In the genomic region with DNA sequence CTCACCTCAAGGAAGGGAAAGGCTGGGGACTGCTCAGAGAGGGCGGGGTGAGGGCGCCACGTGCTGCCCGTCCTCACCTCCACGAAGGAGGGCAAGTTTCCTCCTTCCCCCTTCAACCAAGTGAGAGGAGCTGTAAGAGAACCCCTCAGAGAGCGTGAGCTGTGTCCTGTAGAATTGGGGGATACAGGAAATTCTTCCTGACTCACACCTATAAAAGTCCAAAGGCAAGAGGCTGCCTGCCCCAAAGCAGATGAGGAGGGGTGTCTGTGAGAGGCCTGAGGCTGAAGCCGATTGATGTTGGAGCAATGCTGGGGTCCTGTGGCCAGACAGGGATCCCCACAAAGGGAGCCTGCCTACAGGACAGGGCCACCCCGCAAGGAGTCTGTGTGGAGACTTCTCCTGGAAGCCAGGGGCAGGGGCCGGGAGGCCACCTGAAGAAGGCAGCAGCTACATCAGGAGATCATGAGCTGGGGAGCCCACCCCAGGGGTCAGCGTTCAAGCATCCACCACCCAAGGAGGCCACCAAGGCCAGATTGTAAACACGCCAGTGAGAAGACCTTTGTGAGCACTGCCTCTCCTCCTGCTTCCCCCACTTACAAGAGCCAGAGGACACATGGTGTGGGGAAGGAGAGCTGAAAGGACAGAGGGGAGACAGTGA, we compare ENCODE assay signal across 18 cellular contexts. TPM values are rescaled to one million over a fixed set of nuclear protein-coding genes. Genes with fewer than 3 reads are reported as not detected.
DNase-seq lines count a peak whose midpoint lies in the region; ATAC-seq and TF ChIP-seq lines count a peak whose summit lies in the region.
"Had no signal": no experiment of that assay in that cellular context is flagged by ENCODE, and none has a peak within 500 bp of the region (broad histone marks: within the 10 kb centered on the region; RNA-seq: fewer than 3 reads in every experiment).

No MANE protein-coding gene starts in this region.

- H3K36me3 ChIP-seq in adipocyte (ENCODE audit: control insufficient read depth, insufficient read depth, low read length, severe bottlenecking) = no peaks in the 10 kb centered on the region
- no peaks in the 10 kb centered on the region for H3K36me3 ChIP-seq in muscle layer of duodenum (ENCODE audit: control insufficient read depth in 1 of 2, insufficient read depth in 2 of 2, low read length in 2 of 2)
- no peaks in the 10 kb centered on the region for H3K36me3 ChIP-seq in suprapubic skin
- H3K36me3 ChIP-seq in Caco-2 (ENCODE audit: control insufficient read depth, insufficient read depth, low read length) = no peaks in the 10 kb centered on the region

- H3K4me3 ChIP-seq in adipocyte (ENCODE audit: low read length) = no peak overlapping the region
- H3K4me3 ChIP-seq in muscle layer of duodenum (ENCODE audit: low read depth in 1 of 2, low read length in 2 of 2) = no peak overlapping the region
- no peak overlapping the region for H3K4me3 ChIP-seq in suprapubic skin
- H3K4me3 ChIP-seq in Caco-2 (ENCODE audit: low read depth, low read length) = no peak overlapping the region
- H3K4me3 ChIP-seq: GM23338 had no signal

- intact Hi-C loops in Caco-2 (cut with micrococcal nuclease; ENCODE audit: unreplicated experiment) = no loop called here

- BruUV-seq in Caco-2 (replicated peaks; lab: Mats Ljungman, UMichigan) = no TSS peak

- TF ChIP-seq EP300 in suprapubic skin (IDR thresholded peaks at IDR 0.05) = no peak

- peaks cover 33% of the 10 kb centered on the region for H3K4me1 ChIP-seq in adipocyte (ENCODE audit: control insufficient read depth, insufficient read depth, low read length)
- peaks cover 13 to 17% of the 10 kb centered on the region in 2 donors for H3K4me1 ChIP-seq in muscle layer of duodenum (ENCODE audit: control insufficient read depth in 1 of 2, insufficient read depth in 2 of 2, low read length in 2 of 2)
- H3K4me1 ChIP-seq in suprapubic skin = peaks cover 28% of the 10 kb centered on the region
- H3K4me1 ChIP-seq in Caco-2 = peaks cover 36% of the 10 kb centered on the region

- 84% methylated on average over 11 of the region's 11 CpGs for WGBS in suprapubic skin

- no peaks in the 10 kb centered on the region for H3K27me3 Mint-ChIP-seq in Caco-2 (ENCODE audit: insufficient read depth, unreplicated experiment)

- peak overlapping the region; percentile 79 for H3K9ac ChIP-seq in adipocyte (ENCODE audit: low read length)

- H3K27me3 ChIP-seq in adipocyte (replicated peaks; ENCODE audit: control insufficient read depth, insufficient read depth, low read length) (no peaks in the 10 kb centered on the region), muscle layer of duodenum (ENCODE audit: low read depth, low read length) (no peaks in the 10 kb centered on the region), suprapubic skin (no peaks in the 10 kb centered on the region), Caco-2 (replicated peaks; ENCODE audit: control insufficient read depth, insufficient read depth, low read length) (no peaks in the 10 kb centered on the region)

- H3K4me3 Mint-ChIP-seq in Caco-2 (ENCODE audit: unreplicated experiment) = no peak overlapping the region
- H3K4me3 Mint-ChIP-seq: GM23338 had no signal

- POLR2A ChIA-PET in Caco-2 (lab: Charles Lee) = interaction anchor here (1.3 kb wide), 1 partner anchor 119 kb away, joined by 4 read pairs; the partner anchor contains the start of gene S100A13

- CTCF ChIA-PET in Caco-2 (lab: Charles Lee) = interaction anchor here (0.7 to 1.3 kb wide), 3 partner anchors 12 to 126 kb away, joined by 3 to 4 read pairs (median 3); partner anchors contain the start of gene CHTOP

- H3K27ac ChIP-seq in muscle layer of duodenum (ENCODE audit: low read length) (peak overlapping the region; percentile 63), suprapubic skin (peak overlapping the region; percentile 71)
- H3K27ac ChIP-seq: C4-2B had no signal

- peaks cover 38% of the 10 kb centered on the region for H3K4me1 Mint-ChIP-seq in Caco-2 (ENCODE audit: low read depth, unreplicated experiment)

- TF ChIP-seq CTCF in suprapubic skin (IDR thresholded peaks at IDR 0.05) (no peak), Caco-2 (IDR thresholded peaks at IDR 0.05; ENCODE audit: insufficient read depth in 1 of 2, low read depth in 1 of 2, low read length in 1 of 2, severe bottlenecking in 1 of 2, unreplicated experiment in 1 of 2) (no peak)

- no peak for TF ChIP-seq POLR2A in suprapubic skin (IDR thresholded peaks at IDR 0.05)

- no peak overlapping the region for H3K27ac Mint-ChIP-seq in Caco-2 (ENCODE audit: unreplicated experiment)
- H3K27ac Mint-ChIP-seq: activated T-helper 2 cell treated with anti-CD3 and anti-CD28 coated beads, Interferon-gamma antibody, Interleukin-2, Interleukin-4, amounts not matched to agents 10 μg/mL and 5 μg/mL and 100 μg/mL, durations not matched to agents 14 hours and 24 hours and 36 hours; GM23338; progenitor cell of endocrine pancreas had no signal

- DNase-seq in HCEC 1CT = peak; percentile 19
- no peak for DNase-seq in adipocyte (ENCODE audit: low read depth)
- peak in 1 of 2 donors; percentile 58 for DNase-seq in suprapubic skin (ENCODE audit: low spot score in 2 of 2)
- DNase-seq in DMS114 treated with DMSO at 0.1 percent for 48 hours (lab: John Stamatoyannopoulos, UW; ENCODE audit: unreplicated experiment) = no peak
- no peak for DNase-seq in Caco-2
- DNase-seq: amygdala, DND-41, midbrain, NCI-H2107, substantia nigra had no signal

- H3K36me3 Mint-ChIP-seq in Caco-2 (ENCODE audit: insufficient read depth, unreplicated experiment) = no peaks in the 10 kb centered on the region

- H3K9me3 ChIP-seq in adipocyte (ENCODE audit: control insufficient read depth, low read length) (no peaks in the 10 kb centered on the region), muscle layer of duodenum (ENCODE audit: control insufficient read depth in 1 of 2, low read length in 2 of 2) (no peaks in the 10 kb centered on the region), suprapubic skin (no peaks in the 10 kb centered on the region), Caco-2 (no peaks in the 10 kb centered on the region)

- ATAC-seq in GM21390 (IDR thresholded peaks at IDR 0.05; ENCODE audit: unreplicated experiment) (no peak), GM19035 (IDR thresholded peaks at IDR 0.05; ENCODE audit: unreplicated experiment) (no peak)
- ATAC-seq: GM23338 had no signal

- no peaks in the 10 kb centered on the region for H3K9me3 Mint-ChIP-seq in Caco-2 (ENCODE audit: unreplicated experiment)
- H3K9me3 Mint-ChIP-seq: activated T-helper 2 cell treated with anti-CD3 and anti-CD28 coated beads, Interferon-gamma antibody, Interleukin-2, Interleukin-4, amounts not matched to agents 10 μg/mL and 5 μg/mL and 100 μg/mL, durations not matched to agents 14 hours and 24 hours and 36 hours; GM23338 had no signal

RNA-seq across cellular contexts. Expression of gene S100A6, which starts 27.7 kb away (rescaled TPM):
- total RNA-seq in suprapubic skin = 100 to 1,000 TPM; 135 to 264 (median 241) TPM
- total RNA-seq in Caco-2 (2022) = 416 and 432 TPM in 2 replicates

RNA-seq across cellular contexts. Expression of gene S100A5, which starts 32.7 kb away (rescaled TPM):
- total RNA-seq in suprapubic skin = not detected
- total RNA-seq in Caco-2 (2022) = not detected in 2 replicates
- total RNA-seq: glomerular endothelial cell, GM23338, progenitor cell of endocrine pancreas had no signal

RNA-seq across cellular contexts. Expression of gene S100A4, which starts 37.6 kb away (rescaled TPM):
- total RNA-seq in suprapubic skin (100 to 1,000 TPM in 3 of 4 donors, 10 to 100 TPM in 1; 89.3 to 229 (median 175) TPM), Caco-2 (2022) (53.6 and 54.4 TPM in 2 replicates)

RNA-seq across cellular contexts. Expression of gene S100A3, which starts 41.0 kb away (rescaled TPM):
- total RNA-seq in suprapubic skin (100 to 1,000 TPM in 1 of 4 donors, 10 to 100 TPM in 2, not detected in 1; 42.6 to 342 (median 88.0) TPM), Caco-2 (2022) (0.61 and 0.84 TPM in 2 replicates)
- total RNA-seq: activated T-helper 2 cell treated with anti-CD3 and anti-CD28 coated beads, Interferon-gamma antibody, Interleukin-2, Interleukin-4, amounts not matched to agents 10 μg/mL and 5 μg/mL and 100 μg/mL, durations not matched to agents 14 hours and 24 hours and 36 hours; GM23338 had no signal

RNA-seq across cellular contexts. Expression of gene S100A7, which starts 47.6 kb away (rescaled TPM):
- total RNA-seq in suprapubic skin = 100 to 1,000 TPM in 1 of 4 donors, 10 to 100 TPM in 2, 1 to 10 TPM in 1; 5.1 to 107 (median 20.2) TPM
- not detected in 2 replicates for total RNA-seq in Caco-2 (2022)
- total RNA-seq: activated T-helper 2 cell treated with anti-CD3 and anti-CD28 coated beads, Interferon-gamma antibody, Interleukin-2, Interleukin-4, amounts not matched to agents 10 μg/mL and 5 μg/mL and 100 μg/mL, durations not matched to agents 14 hours and 24 hours and 36 hours; glomerular endothelial cell; GM23338; progenitor cell of endocrine pancreas had no signal
